In genomic region chr9:32487981-32488380, GRCh38 we compare ENCODE assay signal across 23 cellular contexts. TPM values are rescaled to one million over a fixed set of nuclear protein-coding genes. Genes with fewer than 3 reads are reported as not detected.
DNase-seq lines count a peak whose midpoint lies in the region; ATAC-seq and TF ChIP-seq lines count a peak whose summit lies in the region.
"Had no signal": no experiment of that assay in that cellular context is flagged by ENCODE, and none has a peak within 500 bp of the region (broad histone marks: within the 10 kb centered on the region; RNA-seq: fewer than 3 reads in every experiment).

No MANE protein-coding gene starts in this region.

- peaks cover 27% of the 10 kb centered on the region for H3K36me3 Mint-ChIP-seq in endothelial cell (ENCODE audit: low read depth, unreplicated experiment)
- H3K36me3 Mint-ChIP-seq in CD8-positive, alpha-beta T cell: peaks cover 88% of the 10 kb centered on the region

- H3K4me3 ChIP-seq in adipocyte (ENCODE audit: low read length) (no peak overlapping the region), adrenal gland (no peak overlapping the region)
- H3K4me3 ChIP-seq in CD8-positive, alpha-beta T cell (ENCODE audit: low read depth, low read length): no peak overlapping the region
- H3K4me3 ChIP-seq: transverse colon had no signal

- H3K27me3 ChIP-seq in adipocyte (replicated peaks; ENCODE audit: control insufficient read depth, insufficient read depth, low read length) (no peaks in the 10 kb centered on the region), adrenal gland (no peaks in the 10 kb centered on the region)
- H3K27me3 ChIP-seq in CD8-positive, alpha-beta T cell (ENCODE audit: insufficient read depth, low read length): no peaks in the 10 kb centered on the region
- H3K27me3 ChIP-seq: transverse colon had no signal

- H3K27me3 Mint-ChIP-seq in endothelial cell (ENCODE audit: unreplicated experiment): peaks cover 3% of the 10 kb centered on the region
- H3K27me3 Mint-ChIP-seq in CD8-positive, alpha-beta T cell (ENCODE audit: low read depth): no peaks in the 10 kb centered on the region
- H3K27me3 Mint-ChIP-seq: activated CD4-positive, alpha-beta T cell treated with anti-CD3 and anti-CD28 coated beads, Interleukin-2, amount 10 ng/mL, durations not matched to agents 7 days and 5 days; activated naive CD8-positive, alpha-beta T cell treated with anti-CD3 and anti-CD28 coated beads, Interleukin-2, amount 50 U/mL, for 24 hours; effector memory CD8-positive, alpha-beta T cell; stimulated activated naive CD8-positive, alpha-beta T cell treated with anti-CD3 and anti-CD28 coated beads, Interleukin-15, amount 100 ng/mL, for 72 hours had no signal

- TF ChIP-seq CTCF in endothelial cell (IDR thresholded peaks at IDR 0.05; ENCODE audit: unreplicated experiment) (no peak), adrenal gland (IDR thresholded peaks at IDR 0.05) (no peak)
- no peak for TF ChIP-seq CTCF in CD8-positive, alpha-beta T cell (IDR thresholded peaks at IDR 0.05)

- TF ChIP-seq POLR2A in adrenal gland (IDR thresholded peaks at IDR 0.05): no peak

- H3K36me3 ChIP-seq in adipocyte (ENCODE audit: control insufficient read depth, insufficient read depth, low read length, severe bottlenecking) (peaks cover 36% of the 10 kb centered on the region), adrenal gland (replicated peaks in 1 of 2) (peaks cover 0 to 45% of the 10 kb centered on the region in 2 donors)
- peaks cover 42% of the 10 kb centered on the region for H3K36me3 ChIP-seq in CD8-positive, alpha-beta T cell (ENCODE audit: insufficient read depth, low read length)

- ATAC-seq in CD8-positive, alpha-beta T cell: no peak
- no peak for ATAC-seq in esophagus mucosa
- ATAC-seq: activated naive CD8-positive, alpha-beta T cell treated with anti-CD3 and anti-CD28 coated beads, Interleukin-2, amount 50 U/mL, for 24 hours; effector memory CD8-positive, alpha-beta T cell; PC-3; stimulated activated naive CD8-positive, alpha-beta T cell treated with anti-CD3 and anti-CD28 coated beads, Interleukin-15, amount 100 ng/mL, for 72 hours had no signal

- H3K27ac Mint-ChIP-seq in endothelial cell (ENCODE audit: unreplicated experiment): no peak overlapping the region
- no peak overlapping the region for H3K27ac Mint-ChIP-seq in CD8-positive, alpha-beta T cell
- H3K27ac Mint-ChIP-seq: activated CD4-positive, alpha-beta T cell treated with anti-CD3 and anti-CD28 coated beads, Interleukin-2, amount 10 ng/mL, durations not matched to agents 7 days and 5 days; activated naive CD8-positive, alpha-beta T cell treated with anti-CD3 and anti-CD28 coated beads, Interleukin-2, amount 50 U/mL, for 24 hours; stimulated activated naive CD8-positive, alpha-beta T cell treated with anti-CD3 and anti-CD28 coated beads, Interleukin-15, amount 100 ng/mL, for 72 hours had no signal

- CTCF ChIA-PET in CD8-positive, alpha-beta T cell (lab: Charles Lee): interaction anchor here (0.6 to 1.7 kb wide), 2 partner anchors 20 to 92 kb away, joined by 4 to 5 read pairs; no protein-coding TSS in a partner anchor

- peaks cover 3% of the 10 kb centered on the region for H3K4me1 ChIP-seq in adipocyte (ENCODE audit: control insufficient read depth, insufficient read depth, low read length)
- H3K4me1 ChIP-seq in CD8-positive, alpha-beta T cell (ENCODE audit: insufficient read depth, low read length): no peaks in the 10 kb centered on the region
- no peaks in the 10 kb centered on the region for H3K4me1 ChIP-seq in adrenal gland (replicated peaks in 1 of 2)
- H3K4me1 ChIP-seq: transverse colon had no signal

- no peak overlapping the region for H3K9ac ChIP-seq in adipocyte (ENCODE audit: low read length)

- intact Hi-C loops in CD8-positive, alpha-beta T cell (cut with DNase I, micrococcal nuclease): no loop called here
- intact Hi-C loops in adrenal gland (cut with DNase I): no loop called here

- no peaks in the 10 kb centered on the region for H3K9me3 Mint-ChIP-seq in endothelial cell (ENCODE audit: unreplicated experiment)
- no peaks in the 10 kb centered on the region for H3K9me3 Mint-ChIP-seq in CD8-positive, alpha-beta T cell
- H3K9me3 Mint-ChIP-seq: activated CD4-positive, alpha-beta T cell treated with anti-CD3 and anti-CD28 coated beads, Interleukin-2, amount 10 ng/mL, durations not matched to agents 7 days and 5 days; activated naive CD8-positive, alpha-beta T cell treated with anti-CD3 and anti-CD28 coated beads, Interleukin-2, amount 50 U/mL, for 24 hours; effector memory CD8-positive, alpha-beta T cell; stimulated activated naive CD8-positive, alpha-beta T cell treated with anti-CD3 and anti-CD28 coated beads, Interleukin-15, amount 100 ng/mL, for 72 hours had no signal

- no peaks in the 10 kb centered on the region for H3K4me1 Mint-ChIP-seq in endothelial cell (ENCODE audit: unreplicated experiment)
- H3K4me1 Mint-ChIP-seq in CD8-positive, alpha-beta T cell (ENCODE audit: low read depth): no peaks in the 10 kb centered on the region
- H3K4me1 Mint-ChIP-seq: activated CD4-positive, alpha-beta T cell treated with anti-CD3 and anti-CD28 coated beads, Interleukin-2, amount 10 ng/mL, durations not matched to agents 7 days and 5 days; activated naive CD8-positive, alpha-beta T cell treated with anti-CD3 and anti-CD28 coated beads, Interleukin-2, amount 50 U/mL, for 24 hours; stimulated activated naive CD8-positive, alpha-beta T cell treated with anti-CD3 and anti-CD28 coated beads, Interleukin-15, amount 100 ng/mL, for 72 hours had no signal

- no peak overlapping the region for H3K27ac ChIP-seq in CD8-positive, alpha-beta T cell (ENCODE audit: low read depth, low read length)
- H3K27ac ChIP-seq in adrenal gland: no peak overlapping the region
- H3K27ac ChIP-seq: transverse colon had no signal

- H3K9me3 ChIP-seq in adipocyte (ENCODE audit: control insufficient read depth, low read length): no peaks in the 10 kb centered on the region
- no peaks in the 10 kb centered on the region for H3K9me3 ChIP-seq in CD8-positive, alpha-beta T cell (ENCODE audit: low read length)
- H3K9me3 ChIP-seq in adrenal gland (replicated peaks in 1 of 3): no peaks in the 10 kb centered on the region
- H3K9me3 ChIP-seq: transverse colon had no signal

- H3K4me3 Mint-ChIP-seq in endothelial cell (ENCODE audit: unreplicated experiment): peak overlapping the region; percentile 22
- no peak overlapping the region for H3K4me3 Mint-ChIP-seq in CD8-positive, alpha-beta T cell
- H3K4me3 Mint-ChIP-seq: activated CD4-positive, alpha-beta T cell treated with anti-CD3 and anti-CD28 coated beads, Interleukin-2, amount 10 ng/mL, durations not matched to agents 7 days and 5 days; activated naive CD8-positive, alpha-beta T cell treated with anti-CD3 and anti-CD28 coated beads, Interleukin-2, amount 50 U/mL, for 24 hours; effector memory CD8-positive, alpha-beta T cell; stimulated activated naive CD8-positive, alpha-beta T cell treated with anti-CD3 and anti-CD28 coated beads, Interleukin-15, amount 100 ng/mL, for 72 hours had no signal

- 60 to 90% (median 86%) methylated on average over 3 of the region's 3 CpGs for WGBS in adrenal gland, 4 donors

- peak; percentile 53 for DNase-seq in ELR (ENCODE audit: low read depth)
- DNase-seq in adipocyte (ENCODE audit: low read depth): peak; percentile 53
- no peak for DNase-seq in endothelial cell (ENCODE audit: low spot score)
- DNase-seq in non-pigmented ciliary epithelial cell (ENCODE audit: low read depth): peak; percentile 83
- DNase-seq in CD8-positive, alpha-beta T cell: no peak
- no peak for DNase-seq in NCI-H1092 treated with DMSO at 0.1 percent for 48 hours (lab: John Stamatoyannopoulos, UW)
- no peak for DNase-seq in adrenal gland
- DNase-seq: activated CD4-positive, alpha-beta T cell treated with anti-CD3 and anti-CD28 coated beads, Interleukin-2, amount 10 ng/mL, durations not matched to agents 7 days and 5 days; activated CD8-positive, alpha-beta memory T cell treated with anti-CD3 and anti-CD28 coated beads, Interleukin-2, amount 50 U/mL, for 48 hours; activated naive CD8-positive, alpha-beta T cell treated with anti-CD3 and anti-CD28 coated beads, Interleukin-2, amount 50 U/mL, for 24 hours; cerebellar nuclear complex; DMS79; effector memory CD8-positive, alpha-beta T cell; hippocampal formation; KBM-7; NCI-H1694 treated with DMSO at 0.1 percent for 48 hours; NCI-H345; PC-3; SIG-M5; stimulated activated CD4-positive, alpha-beta T cell treated with anti-CD3 and anti-CD28 coated beads, Interleukin-4, amount 100 ng/mL, for 1 hour; stimulated activated naive CD8-positive, alpha-beta T cell treated with anti-CD3 and anti-CD28 coated beads, Interleukin-15, amount 100 ng/mL, for 72 hours; transverse colon had no signal

- POLR2A ChIA-PET in CD8-positive, alpha-beta T cell (lab: Charles Lee): interaction anchor here (1.0 kb wide), 1 partner anchor 63 kb away, joined by 3 read pairs; no protein-coding TSS in a partner anchor

RNA-seq across cellular contexts. Expression of gene RIGI, which starts 38.0 kb away (rescaled TPM):
- 8.4 TPM for total RNA-seq in endothelial cell (ENCODE audit: unreplicated experiment)
- total RNA-seq in CD8-positive, alpha-beta T cell: 1 to 10 TPM; 3.4 to 3.9 TPM
- 5.6 TPM for total RNA-seq in esophagus mucosa
- 10 to 100 TPM in 2 of 8 donors, 1 to 10 TPM in 6; 6.3 to 13.2 (median 7.9) TPM for total RNA-seq in adrenal gland
- 10 to 100 TPM in 1 of 3 donors, 1 to 10 TPM in 2; 4.4 to 10.9 (median 4.8) TPM for polyA plus RNA-seq in adrenal gland

Comparison
In these comparisons a context has a peak if more than half of its experiments do, and no peak if none do; other contexts are left out.
1. DNase-seq: peak in ELR (single experiment), adipocyte (single experiment) and non-pigmented ciliary epithelial cell (single experiment); none in endothelial cell (single experiment), CD8-positive, alpha-beta T cell (0 of 7), NCI-H1092 treated with DMSO at 0.1 percent for 48 hours (single experiment) and adrenal gland (0 of 7).